Comparison of ENCODE assay signal across 29 cellular contexts in genomic region chr3:134839422-134839821, GRCh38. TPM values are rescaled to one million over a fixed set of nuclear protein-coding genes. Genes with fewer than 3 reads are reported as not detected.
"Had no signal": no experiment of that assay in that cellular context is flagged by ENCODE, and none has a peak within 500 bp of the region (broad histone marks: within the 10 kb centered on the region; RNA-seq: fewer than 3 reads in every experiment).

No MANE protein-coding gene starts in this region.

- H3K36me3 Mint-ChIP-seq: activated naive CD4-positive, alpha-beta T cell treated with anti-CD3 and anti-CD28 coated beads, Interleukin-2, amount 50 U/mL, for 24 hours; activated naive CD8-positive, alpha-beta T cell treated with anti-CD3 and anti-CD28 coated beads, Interleukin-2, amount 10 ng/mL, durations not matched to agents 7 days and 5 days had no signal

- H3K4me1 ChIP-seq: ascending aorta had no signal

- H3K4me1 Mint-ChIP-seq: activated naive CD4-positive, alpha-beta T cell treated with anti-CD3 and anti-CD28 coated beads, Interleukin-2, amount 50 U/mL, for 24 hours; activated naive CD8-positive, alpha-beta T cell treated with anti-CD3 and anti-CD28 coated beads, Interleukin-2, amount 10 ng/mL, durations not matched to agents 7 days and 5 days had no signal

- H3K27me3 Mint-ChIP-seq: activated T-cell treated with anti-CD3 and anti-CD28 coated beads, Interleukin-2, amount 50 U/mL, for 24 hours had no signal

- H3K27ac Mint-ChIP-seq: activated CD8-positive, alpha-beta T cell treated with anti-CD3 and anti-CD28 coated beads for 36 hours; activated naive CD4-positive, alpha-beta T cell treated with anti-CD3 and anti-CD28 coated beads, Interleukin-2, amount 50 U/mL, for 24 hours; activated naive CD8-positive, alpha-beta T cell treated with anti-CD3 and anti-CD28 coated beads, Interleukin-2, amount 10 ng/mL, durations not matched to agents 7 days and 5 days; activated T-cell treated with anti-CD3 and anti-CD28 coated beads, Interleukin-2, amount 50 U/mL, for 24 hours; activated T-helper 2 cell treated with anti-CD3 and anti-CD28 coated beads, Interferon-gamma antibody, Interleukin-2, Interleukin-4, amounts not matched to agents 10 μg/mL and 5 μg/mL and 100 μg/mL, durations not matched to agents 14 hours and 24 hours and 36 hours; T-helper 1 cell treated with Interleukin-12 subunit alpha and Interleukin-12 subunit beta and Interleukin-4 antibody, amounts not matched to agents 30 μg/mL and 1 μg/mL, for 36 hours; T-helper 2 cell treated with Interferon-gamma antibody and Interleukin-4, amounts not matched to agents 5 μg/mL and 100 μg/mL, for 36 hours had no signal

- DNase-seq: activated CD4-positive, alpha-beta T cell treated with anti-CD3 and anti-CD28 coated beads for 1 hour; activated CD4-positive, alpha-beta T cell treated with anti-CD3 and anti-CD28 coated beads for 48 hours; activated CD4-positive, CD25-positive, alpha-beta regulatory T cell; activated CD8-positive, alpha-beta T cell treated with anti-CD3 and anti-CD28 coated beads for 36 hours; activated gamma-delta T cell; activated naive CD4-positive, alpha-beta T cell treated with Interleukin-2 at 50 U/mL for 16 hours; activated naive CD8-positive, alpha-beta T cell treated with anti-CD3 and anti-CD28 coated beads, Interleukin-2, amount 10 ng/mL, durations not matched to agents 7 days and 5 days; activated T-cell treated with anti-CD3 and anti-CD28 coated beads, Interleukin-2, amount 50 U/mL, for 24 hours; KG1; NCI-H1048; NCI-H1105 treated with DMSO at 0.1 percent for 48 hours; NCI-H1436; NCI-H1694; NCI-H1930; NCI-H2081 treated with DMSO at 0.1 percent for 48 hours; NCI-H345; NCI-H524 treated with DMSO at 0.1 percent for 48 hours; PC-9; SHP77; SJCRH30; WERI-Rb-1 had no signal

- H3K9me3 ChIP-seq: ascending aorta had no signal

- H3K27ac ChIP-seq: ascending aorta, PC-9, SJCRH30, SK-N-MC, WERI-Rb-1 had no signal

- H3K27me3 ChIP-seq: ascending aorta, SJCRH30 had no signal

- H3K36me3 ChIP-seq: ascending aorta, SJCRH30, WERI-Rb-1 had no signal

- FAIRE-seq: RCC 7860 had no signal

- H3K4me3 Mint-ChIP-seq: activated CD8-positive, alpha-beta T cell treated with anti-CD3 and anti-CD28 coated beads for 36 hours; activated naive CD4-positive, alpha-beta T cell treated with anti-CD3 and anti-CD28 coated beads, Interleukin-2, amount 50 U/mL, for 24 hours; activated naive CD8-positive, alpha-beta T cell treated with anti-CD3 and anti-CD28 coated beads, Interleukin-2, amount 10 ng/mL, durations not matched to agents 7 days and 5 days; activated T-cell treated with anti-CD3 and anti-CD28 coated beads, Interleukin-2, amount 50 U/mL, for 24 hours; T-helper 1 cell treated with Interleukin-12 subunit alpha and Interleukin-12 subunit beta and Interleukin-4 antibody, amounts not matched to agents 30 μg/mL and 1 μg/mL, for 36 hours; T-helper 2 cell treated with Interferon-gamma antibody and Interleukin-4, amounts not matched to agents 5 μg/mL and 100 μg/mL, for 36 hours had no signal

- ATAC-seq: activated CD8-positive, alpha-beta T cell treated with anti-CD3 and anti-CD28 coated beads for 36 hours had no signal

- H3K4me2 ChIP-seq: PC-9 had no signal

- H2AFZ ChIP-seq: PC-9 had no signal

- H3K4me3 ChIP-seq: ascending aorta, PC-9, SJCRH30, SK-N-MC had no signal

RNA-seq across cellular contexts. Expression of gene EPHB1, which starts 44.4 kb away (rescaled TPM):
- total RNA-seq: activated CD8-positive, alpha-beta memory T cell treated with anti-CD3 and anti-CD28 coated beads for 36 hours had no signal
